1 cellular context compared by ENCODE assay signal in genomic region chr12:120580787-120581723, GRCh38.
TF ChIP-seq lines count a peak whose summit lies in the region.

POP5 (minus strand) TSS chr12:120581402; CDS start chr12:120581362, 40 bp downstream.

TF ChIP-seq in H1, 55 proteins besides CTCF, POLR2A, EP300 and RAD21 (continued from another document):
- TF ChIP-seq CHD7 (IDR thresholded peaks at IDR 0.05; ENCODE audit: insufficient replicate concordance, low read length) = no peak
- no peak for TF ChIP-seq FOSL1 (IDR thresholded peaks at IDR 0.05; ENCODE audit: insufficient read depth, low read depth, low read length)
- no peak for TF ChIP-seq BRCA1 (IDR thresholded peaks at IDR 0.05; ENCODE audit: low read depth, low read length)
- no peak for TF ChIP-seq SP2 (IDR thresholded peaks at IDR 0.05; ENCODE audit: low read length)
- TF ChIP-seq EZH2 (IDR thresholded peaks at IDR 0.05; ENCODE audit: low read depth, low read length, severe bottlenecking) = no peak
- peak; percentile 87 for TF ChIP-seq SAP30 (IDR thresholded peaks at IDR 0.05; ENCODE audit: insufficient read depth, insufficient replicate concordance, low read length)
- TF ChIP-seq CHD2 (IDR thresholded peaks at IDR 0.05; ENCODE audit: low read length) = peak; percentile 62
- TF ChIP-seq ZNF274 (IDR thresholded peaks at IDR 0.05; ENCODE audit: borderline replicate concordance, extremely low read depth, low read length) = no peak
- TF ChIP-seq YY1 (IDR thresholded peaks at IDR 0.05; ENCODE audit: low read depth, low read length) = peak; percentile 75; the same call in 1 of the 2 replicates
- TF ChIP-seq MAX (IDR thresholded peaks at IDR 0.05) = 0 out of 2 replicates have a peak, but pooled peaks have one; percentile 59
- no peak for TF ChIP-seq SP4 (IDR thresholded peaks at IDR 0.05; ENCODE audit: low read length)
- no peak for TF ChIP-seq SIRT6 (IDR thresholded peaks at IDR 0.05; ENCODE audit: low read length)
- peak; percentile 81 for TF ChIP-seq ASH2L (IDR thresholded peaks at IDR 0.05; ENCODE audit: low read length)
- TF ChIP-seq USF2 (IDR thresholded peaks at IDR 0.05; ENCODE audit: low read length) = no peak
- TF ChIP-seq JUN (IDR thresholded peaks at IDR 0.05; ENCODE audit: low read depth, low read length) = no peak
- TF ChIP-seq NRF1 (IDR thresholded peaks at IDR 0.05; ENCODE audit: low read depth, low read length) = peak; percentile 58
- no peak for TF ChIP-seq KDM5A (IDR thresholded peaks at IDR 0.05; ENCODE audit: low read length)
- TF ChIP-seq RFX5 (IDR thresholded peaks at IDR 0.05; ENCODE audit: borderline replicate concordance, low read depth, low read length) = no peak
- no peak for TF ChIP-seq CHD1 (IDR thresholded peaks at IDR 0.05; ENCODE audit: low read depth, low read length)
- peak; percentile 88 for TF ChIP-seq KDM4A (IDR thresholded peaks at IDR 0.05; ENCODE audit: low read depth, low read length, severe bottlenecking)
- TF ChIP-seq TAF1 (IDR thresholded peaks at IDR 0.05; ENCODE audit: low read depth, low read length) = peak; percentile 95
- TF ChIP-seq CEBPB (IDR thresholded peaks at IDR 0.05; ENCODE audit: low read depth, low read length) = no peak
- TF ChIP-seq SRF (IDR thresholded peaks at IDR 0.05; ENCODE audit: low read depth, low read length) = no peak
- no peak for TF ChIP-seq RNF2 (IDR thresholded peaks at IDR 0.05; ENCODE audit: borderline replicate concordance, low read depth, low read length, missing control alignments, poor library complexity, severe bottlenecking)
- no peak; the same call in 1 of the 2 replicates for TF ChIP-seq KDM1A (IDR thresholded peaks at IDR 0.05; ENCODE audit: borderline replicate concordance, low read length)
- peak; percentile 94 for TF ChIP-seq POLR2AphosphoS5 (IDR thresholded peaks at IDR 0.05; ENCODE audit: low read depth, low read length)
- peak; percentile 90 for TF ChIP-seq TBP (IDR thresholded peaks at IDR 0.05; ENCODE audit: low read depth, low read length)
- TF ChIP-seq PHF8 (conservative IDR thresholded peaks at IDR 0.05; ENCODE audit: low read depth, low read length) = peak; percentile 83
- peak; percentile 86 for TF ChIP-seq TAF7 (optimal IDR thresholded peaks at IDR 0.05; ENCODE audit: borderline replicate concordance, low read depth, low read length)
- no peak for TF ChIP-seq ATF3 (IDR thresholded peaks at IDR 0.05; ENCODE audit: insufficient read depth, low read depth, low read length)
- no peak for TF ChIP-seq CREB1 (IDR thresholded peaks at IDR 0.05)
- TF ChIP-seq MAFK (IDR thresholded peaks at IDR 0.05; ENCODE audit: low read depth, low read length) = no peak
- peak; percentile 83 for TF ChIP-seq SP1 (IDR thresholded peaks at IDR 0.05; ENCODE audit: low read depth, low read length)
- TF ChIP-seq BACH1 (IDR thresholded peaks at IDR 0.05; ENCODE audit: low read length) = no peak
